In genomic region chr5:175658299-175659145, GRCh38 we compare ENCODE assay signal across 1 cellular context.
A peak's percentile ranks its signal among the peaks of the same experiment; 100 is the strongest.
TF ChIP-seq lines count a peak whose summit lies in the region.

No MANE protein-coding gene starts in this region.

TF ChIP-seq in H1, 55 proteins besides CTCF, POLR2A, EP300 and RAD21:
- peak; percentile 77 for TF ChIP-seq MAX (IDR thresholded peaks at IDR 0.05)
- TF ChIP-seq CHD7 (IDR thresholded peaks at IDR 0.05; ENCODE audit: insufficient replicate concordance, low read length), result no peak
- TF ChIP-seq EZH2 (IDR thresholded peaks at IDR 0.05; ENCODE audit: low read depth, low read length, severe bottlenecking), result peak; percentile 47
- no peak for TF ChIP-seq CHD1 (IDR thresholded peaks at IDR 0.05; ENCODE audit: low read depth, low read length)
- TF ChIP-seq SAP30 (IDR thresholded peaks at IDR 0.05; ENCODE audit: insufficient read depth, insufficient replicate concordance, low read length), result peak; percentile 58
- no peak for TF ChIP-seq YY1 (IDR thresholded peaks at IDR 0.05; ENCODE audit: low read depth, low read length)
- TF ChIP-seq POLR2AphosphoS5 (IDR thresholded peaks at IDR 0.05; ENCODE audit: low read depth, low read length), result no peak
- TF ChIP-seq ATF2 (IDR thresholded peaks at IDR 0.05; ENCODE audit: low read length), result no peak
- TF ChIP-seq RNF2 (IDR thresholded peaks at IDR 0.05; ENCODE audit: borderline replicate concordance, low read depth, low read length, missing control alignments, poor library complexity, severe bottlenecking), result no peak
- no peak for TF ChIP-seq KDM1A (IDR thresholded peaks at IDR 0.05; ENCODE audit: borderline replicate concordance, low read length)
- TF ChIP-seq E2F6 (IDR thresholded peaks at IDR 0.05), result 0 out of 2 replicates have a peak, but pooled peaks have one; percentile 59
- no peak for TF ChIP-seq GTF2F1 (IDR thresholded peaks at IDR 0.05; ENCODE audit: borderline replicate concordance, low read depth, low read length)
- no peak for TF ChIP-seq ZNF274 (IDR thresholded peaks at IDR 0.05; ENCODE audit: borderline replicate concordance, extremely low read depth, low read length)
- TF ChIP-seq ASH2L (IDR thresholded peaks at IDR 0.05; ENCODE audit: low read length), result peak; percentile 73
- 0 out of 4 replicates have a peak, but pooled peaks of 1 of the 2 experiments have one; percentile 40 for TF ChIP-seq HDAC2 (IDR thresholded peaks at IDR 0.05; ENCODE audit: borderline replicate concordance in 1 of 2, low read depth in 2 of 2, low read length in 2 of 2)
- no peak for TF ChIP-seq BCL11A (IDR thresholded peaks at IDR 0.05; ENCODE audit: low read depth in 2 of 2, low read length in 2 of 2)
- no peak for TF ChIP-seq JUN (IDR thresholded peaks at IDR 0.05; ENCODE audit: low read depth, low read length)
- TF ChIP-seq SIN3A (conservative IDR thresholded peaks at IDR 0.05 in 1 of 2, IDR thresholded peaks at IDR 0.05 in 1 of 2; ENCODE audit: low read depth in 1 of 2, low read length in 2 of 2), result peak in 1 of 2 experiments; percentile 34; a peak in 1 of 4 replicates
- peak; percentile 67 for TF ChIP-seq CTBP2 (IDR thresholded peaks at IDR 0.05; ENCODE audit: borderline replicate concordance, insufficient read depth, insufficient read length, low read length)
- TF ChIP-seq KDM4A (IDR thresholded peaks at IDR 0.05; ENCODE audit: low read depth, low read length, severe bottlenecking), result no peak
- TF ChIP-seq SUZ12 (IDR thresholded peaks at IDR 0.05; ENCODE audit: low read length), result peak; percentile 44; the same call in 1 of the 2 replicates
- TF ChIP-seq HDAC6 (IDR thresholded peaks at IDR 0.05; ENCODE audit: low read depth, low read length), result no peak
- TF ChIP-seq RBBP5 (IDR thresholded peaks at IDR 0.05; ENCODE audit: borderline replicate concordance, low read depth, low read length), result 0 out of 2 replicates have a peak, but pooled peaks have one; percentile 77
